In the genomic region with DNA sequence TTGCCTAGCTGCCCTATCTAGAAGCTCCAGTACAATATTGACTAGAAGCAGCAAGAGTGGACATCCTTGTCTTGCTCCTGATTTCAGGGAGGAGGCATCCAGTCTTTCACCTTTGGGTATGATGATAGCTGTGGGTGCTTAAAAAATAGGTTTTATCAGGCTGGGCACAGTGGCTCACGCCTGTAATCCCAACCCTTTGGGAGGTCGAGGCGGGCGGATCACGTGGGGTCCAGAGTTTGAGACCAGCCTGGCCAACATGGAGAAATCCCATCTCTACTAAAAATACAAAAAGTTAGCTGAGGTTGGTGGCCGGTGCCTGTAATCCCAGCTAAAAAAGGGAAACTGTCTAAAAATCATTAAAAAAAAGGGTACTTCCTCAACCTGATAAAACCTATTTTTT, we compare ENCODE assay signal across 13 cellular contexts. TPM values are rescaled to one million over a fixed set of nuclear protein-coding genes. Genes with fewer than 3 reads are reported as not detected.
A peak's percentile ranks its signal among the peaks of the same experiment; 100 is the strongest.
DNase-seq lines count a peak whose midpoint lies in the region; ATAC-seq and TF ChIP-seq lines count a peak whose summit lies in the region.
"Had no signal": no experiment of that assay in that cellular context is flagged by ENCODE, and none has a peak within 500 bp of the region (broad histone marks: within the 10 kb centered on the region; RNA-seq: fewer than 3 reads in every experiment).

No MANE protein-coding gene starts in this region.

- no peaks in the 10 kb centered on the region for H3K27me3 Mint-ChIP-seq in CD8-positive, alpha-beta T cell (ENCODE audit: low read depth)
- H3K27me3 Mint-ChIP-seq in nephron (ENCODE audit: low read depth) = no peaks in the 10 kb centered on the region

- POLR2A ChIA-PET in CD8-positive, alpha-beta T cell (lab: Charles Lee) = no interaction called here

- H3K79me2 ChIP-seq in Karpas-422 (ENCODE audit: low read length) = peaks cover 52% of the 10 kb centered on the region

- H3K9me3 Mint-ChIP-seq in CD8-positive, alpha-beta T cell = peaks cover 6% of the 10 kb centered on the region
- H3K9me3 Mint-ChIP-seq in nephron = peaks cover 41% of the 10 kb centered on the region

- no peak for DNase-seq in CD8-positive, alpha-beta T cell
- DNase-seq in Karpas-422 (no peak), adipocyte (ENCODE audit: low read depth) (no peak), NCI-H1092 (lab: John Stamatoyannopoulos, UW) (no peak), DMS153 treated with DMSO at 0.1 percent for 48 hours (lab: John Stamatoyannopoulos, UW; ENCODE audit: unreplicated experiment) (no peak)
- DNase-seq: activated gamma-delta T cell, Kasumi-1, left ventricle myocardium superior, NCI-H2081 treated with DMSO at 0.1 percent for 48 hours, T1000 had no signal

- peaks cover 45% of the 10 kb centered on the region for H3K36me3 Mint-ChIP-seq in CD8-positive, alpha-beta T cell
- peaks cover 74% of the 10 kb centered on the region for H3K36me3 Mint-ChIP-seq in nephron (ENCODE audit: low read depth)

- no peaks in the 10 kb centered on the region for H3K27me3 ChIP-seq in CD8-positive, alpha-beta T cell (ENCODE audit: insufficient read depth, low read length)
- H3K27me3 ChIP-seq in Karpas-422 (ENCODE audit: low read length) = no peaks in the 10 kb centered on the region
- no peaks in the 10 kb centered on the region for H3K27me3 ChIP-seq in adipocyte (replicated peaks; ENCODE audit: control insufficient read depth, insufficient read depth, low read length)

- no peaks in the 10 kb centered on the region for H3K9me3 ChIP-seq in CD8-positive, alpha-beta T cell (ENCODE audit: low read length)
- H3K9me3 ChIP-seq in Karpas-422 (ENCODE audit: low read length) (peaks cover 3% of the 10 kb centered on the region; the same call in 1 of the 2 replicates), adipocyte (ENCODE audit: control insufficient read depth, low read length) (peaks cover 9% of the 10 kb centered on the region)

- peak overlapping the region; percentile 96 for H3K4me2 ChIP-seq in Karpas-422 (ENCODE audit: low read depth, low read length, poor library complexity, severe bottlenecking)

- peaks cover 21% of the 10 kb centered on the region for H4K20me1 ChIP-seq in Karpas-422 (ENCODE audit: insufficient read depth, low read depth, low read length)

- H3K4me1 Mint-ChIP-seq in CD8-positive, alpha-beta T cell (ENCODE audit: low read depth) = peaks cover 43% of the 10 kb centered on the region
- peaks cover 33% of the 10 kb centered on the region for H3K4me1 Mint-ChIP-seq in nephron

- H3K27ac ChIP-seq in CD8-positive, alpha-beta T cell (ENCODE audit: low read depth, low read length) = no peak overlapping the region
- H3K27ac ChIP-seq in Karpas-422 (ENCODE audit: low read length) = no peak overlapping the region

- no peak overlapping the region for H2AFZ ChIP-seq in Karpas-422 (ENCODE audit: low read length)

- no peaks in the 10 kb centered on the region for H3K9me2 ChIP-seq in Karpas-422 (replicated peaks; ENCODE audit: insufficient read depth, low read length)

- peaks cover 7% of the 10 kb centered on the region for H3K36me3 ChIP-seq in CD8-positive, alpha-beta T cell (ENCODE audit: insufficient read depth, low read length)
- H3K36me3 ChIP-seq in Karpas-422 (ENCODE audit: insufficient read depth, low read length) (peaks cover 32% of the 10 kb centered on the region), adipocyte (ENCODE audit: control insufficient read depth, insufficient read depth, low read length, severe bottlenecking) (peaks cover 18% of the 10 kb centered on the region)

- intact Hi-C loops in CD8-positive, alpha-beta T cell (cut with DNase I, micrococcal nuclease) = loop anchor here (5.0 kb wide), 3 partner anchors 198 to 1882 kb away; a partner anchor contains a TSS

- H3K9ac ChIP-seq in Karpas-422 (ENCODE audit: low read length) (0 out of 2 replicates have a peak overlapping the region, but pooled peaks have one; percentile 73), adipocyte (ENCODE audit: low read length) (no peak overlapping the region)

- no peak overlapping the region for H3K4me3 ChIP-seq in CD8-positive, alpha-beta T cell (ENCODE audit: low read depth, low read length)
- H3K4me3 ChIP-seq in Karpas-422 (ENCODE audit: low read length) (peak overlapping the region; percentile 76; the same call in 1 of the 2 replicates), adipocyte (ENCODE audit: low read length) (peak overlapping the region; percentile 87)

- TF ChIP-seq CTCF in CD8-positive, alpha-beta T cell (IDR thresholded peaks at IDR 0.05) = no peak
- no peak for TF ChIP-seq CTCF in nephron (IDR thresholded peaks at IDR 0.05; ENCODE audit: unreplicated experiment in 3 of 3)

- H3K4me1 ChIP-seq in CD8-positive, alpha-beta T cell (ENCODE audit: insufficient read depth, low read length) = peaks cover 27% of the 10 kb centered on the region
- peaks cover 34% of the 10 kb centered on the region for H3K4me1 ChIP-seq in Karpas-422 (ENCODE audit: low read length)
- peaks cover 28% of the 10 kb centered on the region for H3K4me1 ChIP-seq in adipocyte (ENCODE audit: control insufficient read depth, insufficient read depth, low read length)

- no peak for ATAC-seq in CD8-positive, alpha-beta T cell
- ATAC-seq in esophagus mucosa (no peak), GM21515 (IDR thresholded peaks at IDR 0.05; ENCODE audit: unreplicated experiment) (no peak)
- ATAC-seq: left ventricle myocardium superior had no signal

- no peak overlapping the region for H3K27ac Mint-ChIP-seq in CD8-positive, alpha-beta T cell
- H3K27ac Mint-ChIP-seq in nephron = peak overlapping the region in 2 of 3 experiments; percentile 44 to 54

- CTCF ChIA-PET in CD8-positive, alpha-beta T cell (lab: Charles Lee) = interaction anchor here (1.4 kb wide), 1 partner anchor 213 kb away, joined by 3 read pairs; no protein-coding TSS in a partner anchor

- H3K4me3 Mint-ChIP-seq in CD8-positive, alpha-beta T cell = peak overlapping the region; percentile 88
- peak overlapping the region; percentile 75 to 84 (median 79) for H3K4me3 Mint-ChIP-seq in nephron

RNA-seq across cellular contexts. Expression of a gene that starts 2.0 kb away (rescaled TPM):
- 10 to 100 TPM; 16.4 to 20.8 TPM for total RNA-seq in CD8-positive, alpha-beta T cell
- total RNA-seq in Karpas-422 (2014; rRNA removed; shearing (Covaris generic); ENCODE audit: low replicate concordance) = 24.8 and 26.9 TPM in 2 replicates
- total RNA-seq in esophagus mucosa = 52.7 TPM

RNA-seq across cellular contexts. Expression of a gene that starts 51.8 kb away (rescaled TPM):
- total RNA-seq in CD8-positive, alpha-beta T cell = 10 to 100 TPM; 18.5 to 22.0 TPM
- total RNA-seq in Karpas-422 (2014; rRNA removed; shearing (Covaris generic); ENCODE audit: low replicate concordance) = 32.1 and 56.9 TPM in 2 replicates
- total RNA-seq in esophagus mucosa = 42.6 TPM
